8 cellular contexts compared by ENCODE assay signal in genomic region chr21:37367301-37367757, GRCh38. TPM values are rescaled to one million over a fixed set of nuclear protein-coding genes. Genes with fewer than 3 reads are reported as not detected.
DNase-seq lines count a peak whose midpoint lies in the region; ATAC-seq and TF ChIP-seq lines count a peak whose summit lies in the region.

No MANE protein-coding gene starts in this region.

- WGBS in endodermal cell (ENCODE audit: insufficient coverage in 1 of 2, insufficient read length in 1 of 2), 2 experiments: 0% methylated on average over 30 to 75 of the region's 75 CpGs
- WGBS in neuronal stem cell (ENCODE audit: extremely low coverage in 2 of 2, insufficient read length in 2 of 2, insufficient replicate concordance in 1 of 2), 2 donors: no CpG with 5 or more reads among the region's 75 CpGs

- peak overlapping the region; percentile 100 for H3K4ac ChIP-seq in neuronal stem cell (ENCODE audit: low read length)

- H3K4me3 Mint-ChIP-seq in endodermal cell: peak overlapping the region; percentile 98

- no peaks in the 10 kb centered on the region for H3K36me3 ChIP-seq in endodermal cell (ENCODE audit: control insufficient read depth, insufficient read depth, low read length)
- H3K36me3 ChIP-seq in neuronal stem cell (replicated peaks in 1 of 2; ENCODE audit: control insufficient read depth in 2 of 2, insufficient read depth in 2 of 2, low read length in 2 of 2): peaks cover 1 to 6% of the 10 kb centered on the region in 2 donors

- H2AK5ac ChIP-seq in neuronal stem cell (ENCODE audit: low read depth, low read length): peak overlapping the region; percentile 97

- no peak for TF ChIP-seq CTCF in endodermal cell (conservative IDR thresholded peaks at IDR 0.05)

- no peaks in the 10 kb centered on the region for H3K27me3 Mint-ChIP-seq in endodermal cell (ENCODE audit: insufficient read depth)

- H3K79me1 ChIP-seq in neuronal stem cell (ENCODE audit: low read depth, low read length): peaks cover 4% of the 10 kb centered on the region

- H4K8ac ChIP-seq in neuronal stem cell (ENCODE audit: low read depth, low read length): no peak overlapping the region

- peaks cover 6 to 19% of the 10 kb centered on the region in 2 donors for H3K36me3 Mint-ChIP-seq in activated naive CD4-positive, alpha-beta T cell treated with anti-CD3 and anti-CD28 coated beads, Interleukin-2, amount 50 U/mL, for 72 hours
- no peaks in the 10 kb centered on the region for H3K36me3 Mint-ChIP-seq in endodermal cell (ENCODE audit: low read depth)

- ATAC-seq in activated naive CD4-positive, alpha-beta T cell treated with anti-CD3 and anti-CD28 coated beads, Interleukin-2, amount 50 U/mL, for 72 hours: no peak
- ATAC-seq in GM19463 (IDR thresholded peaks at IDR 0.05; ENCODE audit: unreplicated experiment): no peak
- no peak for ATAC-seq in GM21529 (IDR thresholded peaks at IDR 0.05; ENCODE audit: unreplicated experiment)

- H3K18ac ChIP-seq in neuronal stem cell (ENCODE audit: low read length): peak overlapping the region; percentile 100

- peak overlapping the region; percentile 91 for H2BK120ac ChIP-seq in neuronal stem cell (ENCODE audit: low read depth, low read length)

- no peaks in the 10 kb centered on the region for H3K27me3 ChIP-seq in endodermal cell (ENCODE audit: control insufficient read depth, insufficient read depth, low read length, poor library complexity, severe bottlenecking)
- H3K27me3 ChIP-seq in neuronal stem cell (ENCODE audit: control insufficient read depth in 3 of 3, insufficient read depth in 3 of 3, low read depth in 1 of 3, low read length in 3 of 3): no peaks in the 10 kb centered on the region

- H3K4me2 ChIP-seq in neuronal stem cell (ENCODE audit: insufficient read depth, low read length, poor library complexity, severe bottlenecking): peak overlapping the region; percentile 33

- no peaks in the 10 kb centered on the region for H3K9me3 ChIP-seq in endodermal cell (ENCODE audit: control insufficient read depth, low read length)
- no peaks in the 10 kb centered on the region for H3K9me3 ChIP-seq in neuronal stem cell (replicated peaks in 1 of 2; ENCODE audit: control insufficient read depth in 2 of 2, insufficient read depth in 1 of 2, low read depth in 1 of 2, low read length in 2 of 2)

- H2BK15ac ChIP-seq in neuronal stem cell (ENCODE audit: low read length): peak overlapping the region; percentile 89

- H3K4me1 Mint-ChIP-seq in endodermal cell: peaks cover 36% of the 10 kb centered on the region

- H3K9me3 Mint-ChIP-seq in activated naive CD4-positive, alpha-beta T cell treated with anti-CD3 and anti-CD28 coated beads, Interleukin-2, amount 50 U/mL, for 72 hours: no peaks in the 10 kb centered on the region
- no peaks in the 10 kb centered on the region for H3K9me3 Mint-ChIP-seq in endodermal cell

- H4K91ac ChIP-seq in neuronal stem cell (ENCODE audit: low read depth, low read length, poor library complexity): peak overlapping the region; percentile 53

- peak overlapping the region; percentile 56 for H3K14ac ChIP-seq in neuronal stem cell (ENCODE audit: low read length)

- H3K4me1 ChIP-seq in endodermal cell (ENCODE audit: control insufficient read depth, insufficient read depth, low read length) (no peaks in the 10 kb centered on the region), neuronal stem cell (ENCODE audit: control insufficient read depth in 2 of 2, insufficient read depth in 1 of 2, low read depth in 1 of 2, low read length in 2 of 2) (peaks cover 4 to 19% of the 10 kb centered on the region in 2 donors)

- peak overlapping the region in 1 of 2 donors; percentile 99 for H3K27ac Mint-ChIP-seq in activated naive CD4-positive, alpha-beta T cell treated with anti-CD3 and anti-CD28 coated beads, Interleukin-2, amount 50 U/mL, for 72 hours
- no peak overlapping the region for H3K27ac Mint-ChIP-seq in endodermal cell

- no peak overlapping the region for H2BK12ac ChIP-seq in neuronal stem cell (ENCODE audit: low read length)

- peak overlapping the region; percentile 98 for H2BK5ac ChIP-seq in neuronal stem cell (ENCODE audit: low read length)

- H3K27ac ChIP-seq in endodermal cell (ENCODE audit: low read depth, low read length): peak overlapping the region; percentile 99
- peak overlapping the region; percentile 100 for H3K27ac ChIP-seq in neuronal stem cell (replicated peaks; ENCODE audit: low read length)

- DNase-seq in activated naive CD4-positive, alpha-beta T cell treated with anti-CD3 and anti-CD28 coated beads, Interleukin-2, amount 50 U/mL, for 72 hours (ENCODE audit: low spot score in 2 of 2): peak; percentile 36 to 58
- DNase-seq in activated naive CD4-positive, alpha-beta T cell treated with anti-CD3 and anti-CD28 coated beads, Interleukin-2, amount 50 U/mL, for 16 hours: no peak
- DNase-seq in RPMI8226 (peak; percentile 45), endodermal cell (no peak), neuronal stem cell (ENCODE audit: low spot score) (no peak), dedifferentiated amniotic fluid mesenchymal stem cell (ENCODE audit: extremely low spot score) (no peak)

- peak overlapping the region; percentile 89 for H3K4me3 ChIP-seq in endodermal cell (ENCODE audit: low read length)
- peak overlapping the region; percentile 97 to 99 for H3K4me3 ChIP-seq in neuronal stem cell (ENCODE audit: low read length in 2 of 2)

- H2AFZ ChIP-seq in neuronal stem cell (ENCODE audit: low read length): no peak overlapping the region

- peak overlapping the region; percentile 85 for H3K23ac ChIP-seq in neuronal stem cell (ENCODE audit: low read depth, low read length, poor library complexity)

- peak overlapping the region; percentile 98 for H3K9ac ChIP-seq in endodermal cell (ENCODE audit: extremely low read depth, low read length, poor library complexity, severe bottlenecking)
- H3K9ac ChIP-seq in neuronal stem cell (ENCODE audit: low read depth, low read length, poor library complexity): peak overlapping the region; percentile 94

RNA-seq across cellular contexts. Expression of gene DYRK1A, which starts 0.8 kb away (rescaled TPM):
- 10 to 100 TPM; 65.5 to 87.9 TPM for total RNA-seq in activated naive CD4-positive, alpha-beta T cell treated with anti-CD3 and anti-CD28 coated beads, Interleukin-2, amount 50 U/mL, for 72 hours
- 10 to 100 TPM; 73.9 to 75.2 TPM for total RNA-seq in endodermal cell
- 35.8 TPM for polyA plus RNA-seq in endodermal cell (2013, experiment 1 of 2)
- polyA plus RNA-seq in endodermal cell (2013, experiment 2 of 2): 38.0 TPM
- 33.4 TPM for polyA plus RNA-seq in neuronal stem cell (2013, experiment 1 of 2)
- polyA plus RNA-seq in neuronal stem cell (2013, experiment 2 of 2): 36.0 TPM

Comparison
In these comparisons a context has a peak if more than half of its experiments do, and no peak if none do; other contexts are left out.
1. DNase-seq: peak in activated naive CD4-positive, alpha-beta T cell treated with anti-CD3 and anti-CD28 coated beads, Interleukin-2, amount 50 U/mL, for 72 hours (2 of 2) and RPMI8226 (single experiment); none in activated naive CD4-positive, alpha-beta T cell treated with anti-CD3 and anti-CD28 coated beads, Interleukin-2, amount 50 U/mL, for 16 hours (single experiment), endodermal cell (single experiment), neuronal stem cell (single experiment) and dedifferentiated amniotic fluid mesenchymal stem cell (single experiment).